In the genomic region with DNA sequence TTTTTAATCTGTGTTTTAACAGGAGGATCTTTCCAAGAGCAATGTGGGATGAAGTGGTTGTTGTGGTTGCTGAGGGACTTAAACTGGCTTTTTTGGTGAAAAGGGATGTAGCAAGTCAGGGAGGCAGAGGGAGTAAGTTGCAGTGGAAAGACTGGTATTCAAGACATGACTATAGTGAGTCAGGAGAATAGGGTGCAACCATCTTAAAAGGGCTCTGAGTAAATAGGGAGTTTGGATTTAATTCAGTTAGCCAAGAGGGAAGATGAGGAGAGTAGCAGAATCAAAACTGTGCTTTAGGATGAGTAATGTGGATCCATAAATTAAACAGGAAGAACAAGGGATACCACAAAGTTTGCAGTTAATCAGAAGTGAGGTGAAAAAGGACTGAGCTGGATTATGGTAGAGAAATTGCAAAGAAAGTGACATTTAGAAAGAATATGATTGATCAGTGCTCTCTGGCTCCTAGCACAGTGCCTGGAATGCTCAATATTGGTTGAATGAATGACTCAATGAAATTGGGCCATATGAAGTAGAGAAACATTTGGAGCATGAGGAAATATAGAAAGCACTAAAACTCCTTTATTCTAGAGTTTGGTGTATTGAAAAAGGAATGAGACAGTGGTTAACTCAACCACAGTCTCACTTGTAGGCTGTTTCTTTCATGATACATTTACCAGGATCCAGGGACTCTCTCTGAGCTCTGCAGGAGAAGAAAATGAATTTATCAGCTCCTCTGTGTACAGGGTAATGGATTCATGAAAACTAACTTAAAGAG, we compare ENCODE assay signal across 1 cellular context.
TF ChIP-seq lines count a peak whose summit lies in the region.

No MANE protein-coding gene starts in this region.

TF ChIP-seq in IMR-90, 13 proteins besides CTCF, POLR2A, EP300 and RAD21:
- TF ChIP-seq CEBPB (IDR thresholded peaks at IDR 0.05; ENCODE audit: low read depth, low read length) (peak; percentile 22; the same call in 1 of the 2 replicates), RCOR1 (IDR thresholded peaks at IDR 0.05; ENCODE audit: insufficient replicate concordance, low read length) (no peak), FOS (IDR thresholded peaks at IDR 0.05; ENCODE audit: low read depth, low read length) (0 out of 2 replicates have a peak, but pooled peaks have one; percentile 2)
- TF ChIP-seq, protein P1, sequence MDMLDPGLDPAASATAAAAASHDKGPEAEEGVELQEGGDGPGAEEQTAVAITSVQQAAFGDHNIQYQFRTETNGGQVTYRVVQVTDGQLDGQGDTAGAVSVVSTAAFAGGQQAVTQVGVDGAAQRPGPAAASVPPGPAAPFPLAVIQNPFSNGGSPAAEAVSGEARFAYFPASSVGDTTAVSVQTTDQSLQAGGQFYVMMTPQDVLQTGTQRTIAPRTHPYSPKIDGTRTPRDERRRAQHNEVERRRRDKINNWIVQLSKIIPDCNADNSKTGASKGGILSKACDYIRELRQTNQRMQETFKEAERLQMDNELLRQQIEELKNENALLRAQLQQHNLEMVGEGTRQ (IDR thresholded peaks at IDR 0.05; ENCODE audit: low read depth, low read length) = no peak
TF ChIP-seq in IMR-90: peak in this region for 2.
